14 cellular contexts compared by ENCODE assay signal in genomic region chr12:53055471-53056266, GRCh38. TPM values are rescaled to one million over a fixed set of nuclear protein-coding genes. Genes with fewer than 3 reads are reported as not detected.
DNase-seq lines count a peak whose midpoint lies in the region; ATAC-seq and TF ChIP-seq lines count a peak whose summit lies in the region.
"Had no signal": no experiment of that assay in that cellular context is flagged by ENCODE, and none has a peak within 500 bp of the region (broad histone marks: within the 10 kb centered on the region; RNA-seq: fewer than 3 reads in every experiment).

No MANE protein-coding gene starts in this region.

- H3K27ac Mint-ChIP-seq in activated naive CD8-positive, alpha-beta T cell treated with anti-CD3 and anti-CD28 coated beads, Interleukin-2, amount 50 U/mL, for 24 hours, result no peak overlapping the region

- peak overlapping the region; percentile 26 for H3K4me3 Mint-ChIP-seq in activated naive CD8-positive, alpha-beta T cell treated with anti-CD3 and anti-CD28 coated beads, Interleukin-2, amount 50 U/mL, for 24 hours

- H3K36me3 ChIP-seq in suprapubic skin, result peaks cover 48% of the 10 kb centered on the region
- no peaks in the 10 kb centered on the region for H3K36me3 ChIP-seq in BE2C
- peaks cover 0 to 51% of the 10 kb centered on the region in 2 donors for H3K36me3 ChIP-seq in left lung

- H3K27me3 ChIP-seq in suprapubic skin, result no peaks in the 10 kb centered on the region
- no peaks in the 10 kb centered on the region for H3K27me3 ChIP-seq in BE2C
- no peaks in the 10 kb centered on the region for H3K27me3 ChIP-seq in left lung

- H3K4me1 ChIP-seq in suprapubic skin (peaks cover 59% of the 10 kb centered on the region), BE2C (peaks cover 7% of the 10 kb centered on the region), left lung (peaks cover 33 to 45% of the 10 kb centered on the region in 2 donors)

- H3K27ac ChIP-seq in suprapubic skin (peak overlapping the region; percentile 99), left lung (no peak overlapping the region)
- H3K27ac ChIP-seq: HL-60 had no signal

- TF ChIP-seq EP300 in suprapubic skin (IDR thresholded peaks at IDR 0.05), result no peak

- 75% methylated on average over 15 of the region's 15 CpGs for WGBS in suprapubic skin

- DNase-seq in activated effector memory CD4-positive, alpha-beta T cell treated with anti-CD3 and anti-CD28 coated beads, Interleukin-2, amount 50 U/mL, for 16 hours, result peak; percentile 61
- DNase-seq in activated effector memory CD4-positive, alpha-beta T cell treated with Interleukin-2 at 50 U/mL for 16 hours, result no peak
- no peak for DNase-seq in activated naive CD8-positive, alpha-beta T cell treated with anti-CD3 and anti-CD28 coated beads, Interleukin-2, amount 50 U/mL, for 24 hours
- DNase-seq in mesenteric fat pad (ENCODE audit: low spot score) (peak; percentile 65), suprapubic skin (ENCODE audit: low spot score in 2 of 2) (peak in 1 of 2 donors; percentile 70), BE2C (no peak), left lung (no peak)
- no peak for DNase-seq in stimulated activated CD4-positive, alpha-beta T cell treated with anti-CD3 and anti-CD28 coated beads, Interleukin-2, amount 100 ng/mL, for 48 hours
- DNase-seq: activated T-cell treated with anti-CD3 and anti-CD28 coated beads for 4 hours, cortex of kidney had no signal

- no peak for TF ChIP-seq POLR2A in suprapubic skin (IDR thresholded peaks at IDR 0.05)

- no peaks in the 10 kb centered on the region for H3K9me3 Mint-ChIP-seq in activated naive CD8-positive, alpha-beta T cell treated with anti-CD3 and anti-CD28 coated beads, Interleukin-2, amount 50 U/mL, for 24 hours

- H3K27me3 Mint-ChIP-seq in activated naive CD8-positive, alpha-beta T cell treated with anti-CD3 and anti-CD28 coated beads, Interleukin-2, amount 50 U/mL, for 24 hours, result no peaks in the 10 kb centered on the region

- no peak for ATAC-seq in activated naive CD8-positive, alpha-beta T cell treated with anti-CD3 and anti-CD28 coated beads, Interleukin-2, amount 50 U/mL, for 24 hours
- ATAC-seq in left lung, result no peak
- ATAC-seq: Panc1 had no signal

- intact Hi-C loops in left lung (cut with DNase I), result no loop called here

- no peaks in the 10 kb centered on the region for H3K9me3 ChIP-seq in suprapubic skin
- H3K9me3 ChIP-seq in BE2C, result no peaks in the 10 kb centered on the region
- H3K9me3 ChIP-seq in left lung, result no peaks in the 10 kb centered on the region

- no peak for TF ChIP-seq CTCF in suprapubic skin (IDR thresholded peaks at IDR 0.05)
- TF ChIP-seq CTCF in BE2C (IDR thresholded peaks at IDR 0.05; ENCODE audit: low read depth, low read length), result no peak
- TF ChIP-seq CTCF in left lung (IDR thresholded peaks at IDR 0.05), result no peak

- H3K4me1 Mint-ChIP-seq in activated naive CD8-positive, alpha-beta T cell treated with anti-CD3 and anti-CD28 coated beads, Interleukin-2, amount 50 U/mL, for 24 hours, result peaks cover 7% of the 10 kb centered on the region

- H3K4me3 ChIP-seq in suprapubic skin (no peak overlapping the region), BE2C (ENCODE audit: low read depth, low read length) (no peak overlapping the region), left lung (no peak overlapping the region)

- no peaks in the 10 kb centered on the region for H3K36me3 Mint-ChIP-seq in activated naive CD8-positive, alpha-beta T cell treated with anti-CD3 and anti-CD28 coated beads, Interleukin-2, amount 50 U/mL, for 24 hours (ENCODE audit: low read depth)

RNA-seq across cellular contexts. Expression of gene TNS2, which starts 5.8 kb away (rescaled TPM):
- total RNA-seq in mesenteric fat pad, result 210 TPM
- total RNA-seq in suprapubic skin, result 100 to 1,000 TPM in 2 of 4 donors, 10 to 100 TPM in 2; 22.8 to 122 (median 78.2) TPM
- 28.1 TPM for polyA plus RNA-seq in BE2C (2012; ENCODE audit: insufficient read depth, insufficient read length, low read depth)
- total RNA-seq in left lung, result 100 to 1,000 TPM; 112 to 129 TPM

RNA-seq across cellular contexts. Expression of gene SPRYD3, which starts 23.5 kb away (rescaled TPM):
- total RNA-seq in mesenteric fat pad (46.2 TPM), suprapubic skin (10 to 100 TPM; 26.4 to 44.0 (median 34.4) TPM), left lung (10 to 100 TPM; 36.4 to 41.4 TPM)
- 30.5 TPM for polyA plus RNA-seq in BE2C (2012; ENCODE audit: insufficient read depth, insufficient read length, low read depth)

RNA-seq across cellular contexts. Expression of gene IGFBP6, which starts 41.8 kb away (rescaled TPM):
- total RNA-seq in mesenteric fat pad (195 TPM), suprapubic skin (10 to 100 TPM; 19.2 to 97.0 (median 59.6) TPM), left lung (10 to 100 TPM; 25.4 to 29.1 TPM)
- polyA plus RNA-seq in BE2C (2012; ENCODE audit: insufficient read depth, insufficient read length, low read depth), result not detected

RNA-seq across cellular contexts. Expression of gene SOAT2, which starts 47.6 kb away (rescaled TPM):
- total RNA-seq in mesenteric fat pad (not detected), suprapubic skin (not detected), left lung (not detected)
- polyA plus RNA-seq in BE2C (2012; ENCODE audit: insufficient read depth, insufficient read length, low read depth), result not detected
- total RNA-seq: kidney epithelial cell, M059J had no signal

RNA-seq across cellular contexts. Expression of gene EIF4B, which starts 49.4 kb away (rescaled TPM):
- total RNA-seq in mesenteric fat pad (393 TPM), suprapubic skin (100 to 1,000 TPM; 404 to 559 (median 485) TPM), left lung (100 to 1,000 TPM; 326 to 378 TPM)
- 173 TPM for polyA plus RNA-seq in BE2C (2012; ENCODE audit: insufficient read depth, insufficient read length, low read depth)

Comparison
In these comparisons a context has a peak if more than half of its experiments do, and no peak if none do; other contexts are left out.
1. DNase-seq: peak in activated effector memory CD4-positive, alpha-beta T cell treated with anti-CD3 and anti-CD28 coated beads, Interleukin-2, amount 50 U/mL, for 16 hours (single experiment) and mesenteric fat pad (single experiment); none in activated effector memory CD4-positive, alpha-beta T cell treated with Interleukin-2 at 50 U/mL for 16 hours (single experiment), activated naive CD8-positive, alpha-beta T cell treated with anti-CD3 and anti-CD28 coated beads, Interleukin-2, amount 50 U/mL, for 24 hours (single experiment), BE2C (single experiment), left lung (0 of 2) and stimulated activated CD4-positive, alpha-beta T cell treated with anti-CD3 and anti-CD28 coated beads, Interleukin-2, amount 100 ng/mL, for 48 hours (0 of 2).